Comparison of ENCODE assay signal across 26 cellular contexts in the genomic region with DNA sequence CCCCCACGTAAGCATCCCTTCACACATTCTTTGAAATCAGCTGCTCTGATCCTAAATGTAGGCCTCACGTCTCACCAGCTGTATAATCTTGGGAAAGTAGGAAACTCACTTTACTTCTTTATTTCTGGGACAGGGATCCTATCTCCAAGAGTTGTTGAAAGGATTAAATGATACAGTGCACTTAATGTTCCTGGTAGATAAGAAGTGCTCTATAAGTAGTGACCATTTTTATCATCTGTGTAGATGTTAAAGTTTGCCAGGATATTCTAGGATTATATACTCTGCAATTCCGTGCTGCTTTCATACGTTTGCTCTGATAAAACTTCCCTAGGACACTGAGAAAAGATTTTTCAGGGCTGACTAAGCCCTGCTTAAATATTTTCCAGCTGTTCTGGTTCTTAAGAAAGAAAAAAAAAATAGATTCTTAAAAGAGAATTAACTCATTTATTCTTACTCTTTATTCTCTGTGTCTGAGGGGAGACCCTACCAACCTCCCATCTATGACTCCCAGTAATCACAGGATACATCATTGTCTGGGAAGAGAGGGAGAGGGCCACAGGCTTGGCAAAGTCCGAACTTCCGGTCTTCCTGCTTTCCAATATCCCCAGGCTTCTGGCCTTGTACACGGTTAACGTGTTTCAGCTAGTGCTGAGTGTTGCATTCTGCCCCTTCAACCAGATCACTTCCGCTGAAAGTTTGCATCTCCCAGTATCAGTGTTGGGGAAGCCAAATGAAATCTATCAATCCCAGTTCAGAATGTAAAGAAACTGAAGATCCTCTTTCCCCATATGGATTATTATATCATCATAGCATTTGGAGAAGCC.
DNase-seq lines count a peak whose midpoint lies in the region; ATAC-seq and TF ChIP-seq lines count a peak whose summit lies in the region.
"Had no signal": no experiment of that assay in that cellular context is flagged by ENCODE, and none has a peak within 500 bp of the region (broad histone marks: within the 10 kb centered on the region; RNA-seq: fewer than 3 reads in every experiment).

No MANE protein-coding gene starts in this region.

- no peaks in the 10 kb centered on the region for H3K36me3 ChIP-seq in ACC112 (ENCODE audit: insufficient read depth, low read length)
- H3K36me3 ChIP-seq: BLaER1, heart left ventricle, SJCRH30, upper lobe of right lung had no signal

- no peak overlapping the region for H3K27ac Mint-ChIP-seq in T-cell
- H3K27ac Mint-ChIP-seq: T-helper 17 cell had no signal

- H3K27me3 ChIP-seq in ACC112 (ENCODE audit: insufficient read depth, low read length), result no peaks in the 10 kb centered on the region
- H3K27me3 ChIP-seq: BLaER1, heart left ventricle, SJCRH30, upper lobe of right lung had no signal

- CTCF ChIA-PET in T-cell (lab: Charles Lee), result no interaction called here

- H3K79me2 ChIP-seq in ACC112 (ENCODE audit: control insufficient read depth, insufficient read depth, low read length, unreplicated experiment), result no peaks in the 10 kb centered on the region

- peaks cover 3 to 15% (median 6%) of the 10 kb centered on the region in 3 donors for H3K9me3 Mint-ChIP-seq in T-cell

- H3K4me1 Mint-ChIP-seq in T-cell, result no peaks in the 10 kb centered on the region
- H3K4me1 Mint-ChIP-seq: T-helper 17 cell had no signal

- no peak overlapping the region for H3K4me3 Mint-ChIP-seq in T-cell
- H3K4me3 Mint-ChIP-seq: T-helper 17 cell had no signal

- no peaks in the 10 kb centered on the region for H3K36me3 Mint-ChIP-seq in T-cell

- H3K4me1 ChIP-seq in ACC112 (ENCODE audit: control insufficient read depth, insufficient read depth, low read length, unreplicated experiment), result peaks cover 24% of the 10 kb centered on the region
- H3K4me1 ChIP-seq: BLaER1, heart left ventricle, SJCRH30, upper lobe of right lung had no signal

- ATAC-seq in HG02678 (IDR thresholded peaks at IDR 0.05; ENCODE audit: unreplicated experiment) (no peak), T-cell (replicated peaks in 1 of 4) (no peak)
- ATAC-seq: T-helper 17 cell, upper lobe of right lung had no signal

- peak overlapping the region; percentile 66 for H2AFZ ChIP-seq in ACC112 (ENCODE audit: low read length, unreplicated experiment)
- H2AFZ ChIP-seq: PC-9 had no signal

- DNase-seq in HCEC 1CT (peak; percentile 7), amniotic stem cell (lab: John Stamatoyannopoulos, UW) (peak; percentile 58), fibroblast of pulmonary artery (ENCODE audit: low read depth) (peak; percentile 34), RPMI8226 (no peak), T-cell (no peak)
- no peak for DNase-seq in activated CD4-positive, alpha-beta T cell treated with anti-CD3 and anti-CD28 coated beads for 1 hour
- DNase-seq: activated CD4-positive, alpha-beta T cell treated with anti-CD3 and anti-CD28 coated beads for 48 hours; activated naive CD4-positive, alpha-beta T cell treated with Interleukin-2 at 50 U/mL for 16 hours; activated T-cell treated with anti-CD3 and anti-CD28 coated beads, Interleukin-2, amount 50 U/mL, for 48 hours; amygdala; caudate nucleus; DND-41; heart left ventricle; KBM-7; mesendoderm; NCI-H2171; NCI-H524; PC-9; SJCRH30; stimulated activated CD4-positive, alpha-beta T cell treated with anti-CD3 and anti-CD28 coated beads, Interleukin-1b, Interleukin-23, amount 100 ng/mL, for 48 hours; T-helper 17 cell; upper lobe of right lung had no signal

- POLR2A ChIA-PET in T-cell (lab: Charles Lee), result no interaction called here

- H3K27ac ChIP-seq in ACC112 (ENCODE audit: low read depth, low read length), result peak overlapping the region; percentile 77
- H3K27ac ChIP-seq: BLaER1, PC-9, SJCRH30, upper lobe of right lung had no signal

- H3K4me3 ChIP-seq in ACC112 (ENCODE audit: low read depth, low read length), result no peak overlapping the region
- H3K4me3 ChIP-seq in fibroblast of pulmonary artery (replicated peaks; ENCODE audit: low read depth, low read length), result no peak overlapping the region
- H3K4me3 ChIP-seq: BLaER1, heart left ventricle, PC-9, SJCRH30, skin epidermis, upper lobe of right lung had no signal

- H3K27me3 Mint-ChIP-seq in T-cell, result no peaks in the 10 kb centered on the region
- H3K27me3 Mint-ChIP-seq: T-helper 17 cell had no signal

- TF ChIP-seq CTCF in fibroblast of pulmonary artery (IDR thresholded peaks at IDR 0.05; ENCODE audit: low read length, missing control alignments), result no peak

Comparison
In these comparisons a context has a peak if more than half of its experiments do, and no peak if none do; other contexts are left out.
1. DNase-seq: peak in HCEC 1CT (single experiment), amniotic stem cell (single experiment) and fibroblast of pulmonary artery (single experiment); none in activated CD4-positive, alpha-beta T cell treated with anti-CD3 and anti-CD28 coated beads for 1 hour (single experiment), RPMI8226 (single experiment) and T-cell (0 of 34).